17 cellular contexts compared by ENCODE assay signal in the genomic region with DNA sequence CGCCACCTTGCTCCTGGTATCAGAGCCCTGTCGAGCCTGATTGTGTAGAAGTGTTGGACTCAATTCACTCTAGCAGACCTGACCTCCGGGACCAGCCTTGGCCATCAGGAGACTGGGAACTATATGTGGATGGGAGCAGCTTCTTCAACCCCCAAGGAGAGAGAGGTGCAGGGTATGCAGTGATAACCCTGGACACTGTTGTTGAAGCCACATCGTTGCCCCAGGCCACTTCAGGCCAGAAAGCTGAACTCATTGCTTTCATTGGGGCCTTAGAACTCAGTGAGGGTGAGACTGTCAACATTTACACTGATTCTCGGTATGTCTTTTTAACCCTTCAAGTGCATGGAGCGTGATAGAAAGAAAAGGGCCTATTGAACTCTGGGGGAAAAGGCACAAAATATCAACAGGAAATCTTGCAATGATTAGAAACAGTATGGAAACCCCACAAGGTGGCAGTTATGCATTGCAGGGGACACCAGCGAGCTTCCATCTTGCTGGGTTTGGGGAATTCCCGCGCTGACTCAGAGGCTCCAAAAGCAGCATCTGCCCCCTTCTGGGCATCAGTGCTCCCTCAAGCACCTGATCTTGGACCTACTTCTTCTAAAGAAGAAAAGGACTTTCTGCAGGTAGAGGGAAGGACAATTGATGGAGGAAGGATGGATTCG. TPM values are rescaled to one million over a fixed set of nuclear protein-coding genes. Genes with fewer than 3 reads are reported as not detected.
DNase-seq lines count a peak whose midpoint lies in the region; TF ChIP-seq lines count a peak whose summit lies in the region.
"Not testable (repeated sequence)": the region's sequence is repeated elsewhere in the genome, so short reads cannot be mapped to it uniquely, and the experiment has no call there.
"Had no signal": no experiment of that assay in that cellular context is flagged by ENCODE, and none has a peak within 500 bp of the region (broad histone marks: within the 10 kb centered on the region; RNA-seq: fewer than 3 reads in every experiment).

No MANE protein-coding gene starts in this region.

- H3F3A ChIP-seq in SK-N-SH (replicated peaks; ENCODE audit: insufficient read depth), result peaks cover 14% of the 10 kb centered on the region

- not testable (repeated sequence) for H3K79me2 ChIP-seq in SK-N-SH (ENCODE audit: insufficient read depth); osteoblast (ENCODE audit: insufficient read depth, low read length)

- not testable (repeated sequence) for H3K27me3 Mint-ChIP-seq in activated CD4-positive, alpha-beta memory T cell treated with anti-CD3 and anti-CD28 coated beads for 36 hours; activated T-helper 2 cell treated with anti-CD3 and anti-CD28 coated beads, Interferon-gamma antibody, Interleukin-2, Interleukin-4, amounts not matched to agents 10 μg/mL and 5 μg/mL and 100 μg/mL, durations not matched to agents 14 hours and 24 hours and 36 hours (ENCODE audit: low read depth)

- peak; percentile 33 for DNase-seq in A172 (ENCODE audit: low spot score)
- DNase-seq in SK-N-SH; osteoblast (ENCODE audit: insufficient read length, low spot score, missing footprints): not testable (repeated sequence)
- DNase-seq in activated CD4-positive, alpha-beta memory T cell treated with anti-CD3 and anti-CD28 coated beads for 36 hours, result peak; percentile 91
- DNase-seq in activated T-helper 2 cell treated with anti-CD3 and anti-CD28 coated beads, Interferon-gamma antibody, Interleukin-2, Interleukin-4, amounts not matched to agents 10 μg/mL and 5 μg/mL and 100 μg/mL, durations not matched to agents 14 hours and 24 hours and 36 hours (ENCODE audit: low spot score), result peak; percentile 43
- peak in 1 of 2 donors; percentile 18 for DNase-seq in cardiac fibroblast (ENCODE audit: low read depth in 2 of 2)
- peak; percentile 26 to 55 (median 42) for DNase-seq in stimulated activated CD4-positive, alpha-beta T cell treated with anti-CD3 and anti-CD28 coated beads, TNF-alpha, amount 100 ng/mL, for 4 hours (ENCODE audit: low read depth in 3 of 3)

- not testable (repeated sequence) for H2AFZ ChIP-seq in SK-N-SH (ENCODE audit: low read depth); osteoblast (ENCODE audit: low read length)

- not testable (repeated sequence) for H3K4me3 ChIP-seq in GM12875 (ENCODE audit: low read depth, low read length); SK-N-SH (ENCODE audit: low read depth in 2 of 2, low read length in 1 of 2); cardiac fibroblast (replicated peaks in 1 of 2; ENCODE audit: low read depth in 2 of 2, low read length in 2 of 2); osteoblast (ENCODE audit: insufficient read depth, low read length)

- CTCF ChIA-PET in SK-N-SH (lab: Yijun Ruan, JAX), result not testable (repeated sequence)
- CTCF ChIA-PET in activated CD4-positive, alpha-beta memory T cell treated with anti-CD3 and anti-CD28 coated beads for 36 hours (lab: Charles Lee), result interaction anchor here (0.7 to 1.2 kb wide), 8 partner anchors 9 to 187 kb away, joined by 3 to 14 read pairs (median 4); a partner anchor contains a TSS

- H3K9me2 ChIP-seq in SK-N-SH, result not testable (repeated sequence)

- H3K4me3 Mint-ChIP-seq in activated CD4-positive, alpha-beta memory T cell treated with anti-CD3 and anti-CD28 coated beads for 36 hours; activated T-helper 2 cell treated with anti-CD3 and anti-CD28 coated beads, Interferon-gamma antibody, Interleukin-2, Interleukin-4, amounts not matched to agents 10 μg/mL and 5 μg/mL and 100 μg/mL, durations not matched to agents 14 hours and 24 hours and 36 hours (ENCODE audit: low read depth): not testable (repeated sequence)

- H3K4me1 ChIP-seq in SK-N-SH (ENCODE audit: control insufficient read depth in 1 of 2, insufficient read depth in 2 of 2, low read depth in 1 of 2, low read length in 1 of 2); osteoblast (ENCODE audit: insufficient read depth, low read length): not testable (repeated sequence)

- 87% methylated on average over 8 of the region's 10 CpGs for WGBS in SK-N-SH (ENCODE audit: low lambda C conversion rate)

- TF ChIP-seq RAD21 in SK-N-SH (IDR thresholded peaks at IDR 0.05; ENCODE audit: low read length), result not testable (repeated sequence)

- POLR2A ChIA-PET in SK-N-SH (lab: Yijun Ruan, JAX); activated CD4-positive, alpha-beta memory T cell treated with anti-CD3 and anti-CD28 coated beads for 36 hours (lab: Charles Lee): not testable (repeated sequence)

- H3K27ac Mint-ChIP-seq in activated CD4-positive, alpha-beta memory T cell treated with anti-CD3 and anti-CD28 coated beads for 36 hours, result peak overlapping the region; percentile 75
- H3K27ac Mint-ChIP-seq in activated T-helper 2 cell treated with anti-CD3 and anti-CD28 coated beads, Interferon-gamma antibody, Interleukin-2, Interleukin-4, amounts not matched to agents 10 μg/mL and 5 μg/mL and 100 μg/mL, durations not matched to agents 14 hours and 24 hours and 36 hours, result peak overlapping the region; percentile 86

- not testable (repeated sequence) for TF ChIP-seq EP300 in SK-N-SH (IDR thresholded peaks at IDR 0.05; ENCODE audit: borderline replicate concordance in 1 of 2, low read depth in 1 of 2, low read length in 1 of 2)

- peaks cover 51% of the 10 kb centered on the region for H3K36me3 Mint-ChIP-seq in activated CD4-positive, alpha-beta memory T cell treated with anti-CD3 and anti-CD28 coated beads for 36 hours
- H3K36me3 Mint-ChIP-seq in activated T-helper 2 cell treated with anti-CD3 and anti-CD28 coated beads, Interferon-gamma antibody, Interleukin-2, Interleukin-4, amounts not matched to agents 10 μg/mL and 5 μg/mL and 100 μg/mL, durations not matched to agents 14 hours and 24 hours and 36 hours (ENCODE audit: low read depth), result peaks cover 56% of the 10 kb centered on the region

- not testable (repeated sequence) for H3K27me3 ChIP-seq in SK-N-SH (ENCODE audit: insufficient read depth); osteoblast (ENCODE audit: insufficient read depth, low read length)

- not testable (repeated sequence) for H3K27ac ChIP-seq in SK-N-SH (ENCODE audit: low read depth in 2 of 2, low read length in 1 of 2); osteoblast (ENCODE audit: low read depth, low read length)

- peaks cover 28% of the 10 kb centered on the region for H3K4me1 Mint-ChIP-seq in activated CD4-positive, alpha-beta memory T cell treated with anti-CD3 and anti-CD28 coated beads for 36 hours (ENCODE audit: low read depth)
- H3K4me1 Mint-ChIP-seq in activated T-helper 2 cell treated with anti-CD3 and anti-CD28 coated beads, Interferon-gamma antibody, Interleukin-2, Interleukin-4, amounts not matched to agents 10 μg/mL and 5 μg/mL and 100 μg/mL, durations not matched to agents 14 hours and 24 hours and 36 hours (ENCODE audit: low read depth), result peaks cover 37% of the 10 kb centered on the region

- not testable (repeated sequence) for H3K9me3 Mint-ChIP-seq in activated CD4-positive, alpha-beta memory T cell treated with anti-CD3 and anti-CD28 coated beads for 36 hours; activated T-helper 2 cell treated with anti-CD3 and anti-CD28 coated beads, Interferon-gamma antibody, Interleukin-2, Interleukin-4, amounts not matched to agents 10 μg/mL and 5 μg/mL and 100 μg/mL, durations not matched to agents 14 hours and 24 hours and 36 hours

- TF ChIP-seq CTCF in GM12875 (IDR thresholded peaks at IDR 0.05; ENCODE audit: borderline replicate concordance, insufficient read depth, low read depth, low read length), result peak; percentile 21; the same call in 1 of the 2 replicates
- TF ChIP-seq CTCF in SK-N-SH (IDR thresholded peaks at IDR 0.05), result peak; percentile 27; the same call in 1 of the 2 replicates
- TF ChIP-seq CTCF in cardiac fibroblast (IDR thresholded peaks at IDR 0.05; ENCODE audit: low read depth, low read length), result peak; percentile 27
- TF ChIP-seq CTCF in osteoblast (IDR thresholded peaks at IDR 0.05; ENCODE audit: extremely low read depth, low read depth, low read length), result peak; percentile 16

- not testable (repeated sequence) for H4K20me1 ChIP-seq in SK-N-SH (ENCODE audit: insufficient read depth); osteoblast (ENCODE audit: insufficient read depth, low read length)

- not testable (repeated sequence) for H3K36me3 ChIP-seq in SK-N-SH (replicated peaks in 1 of 2; ENCODE audit: control insufficient read depth in 1 of 2, insufficient read depth in 2 of 2, low read length in 1 of 2); osteoblast (ENCODE audit: insufficient read depth, low read length)

- not testable (repeated sequence) for H3K9me3 ChIP-seq in SK-N-SH; osteoblast (ENCODE audit: low read depth, low read length)

- H3K4me2 ChIP-seq in SK-N-SH; osteoblast (ENCODE audit: insufficient read depth, low read length): not testable (repeated sequence)

- intact Hi-C loops in activated CD4-positive, alpha-beta memory T cell treated with anti-CD3 and anti-CD28 coated beads for 36 hours (cut with micrococcal nuclease), result loop anchor here (1.0 to 5.0 kb wide), 2 partner anchors 17 to 66 kb away; a partner anchor contains a TSS
- intact Hi-C loops in activated T-helper 2 cell treated with anti-CD3 and anti-CD28 coated beads, Interferon-gamma antibody, Interleukin-2, Interleukin-4, amounts not matched to agents 10 μg/mL and 5 μg/mL and 100 μg/mL, durations not matched to agents 14 hours and 24 hours and 36 hours (cut with micrococcal nuclease), result not testable (repeated sequence)

- not testable (repeated sequence) for H3K9ac ChIP-seq in SK-N-SH

RNA-seq across cellular contexts. Expression of a gene that starts 16.9 kb away (rescaled TPM):
- total RNA-seq in A172 (2014; rRNA removed; shearing (Covaris generic)), result 1.4 and 5.3 TPM in 2 replicates
- polyA plus RNA-seq in SK-N-SH (2012; rRNA removed), result 3.4 and 4.5 TPM in 2 replicates
- polyA plus RNA-seq in SK-N-SH (2012; cell fraction: cytosol; rRNA removed), result 2.6 and 2.8 TPM in 2 replicates
- 9.9 and 10.1 TPM in 2 replicates for polyA plus RNA-seq in SK-N-SH (2012; cell fraction: nucleus; rRNA removed)
- total RNA-seq in activated CD4-positive, alpha-beta memory T cell treated with anti-CD3 and anti-CD28 coated beads for 36 hours, result 10 to 100 TPM; 12.4 to 13.2 TPM
- 14.7 and 15.1 TPM in 2 replicates for total RNA-seq in activated T-helper 2 cell treated with anti-CD3 and anti-CD28 coated beads, Interferon-gamma antibody, Interleukin-2, Interleukin-4, amounts not matched to agents 10 μg/mL and 5 μg/mL and 100 μg/mL, durations not matched to agents 14 hours and 24 hours and 36 hours
- 8.8 and 9.4 TPM in 2 replicates for total RNA-seq in osteoblast

RNA-seq across cellular contexts. Expression of a gene that starts 17.4 kb away (rescaled TPM):
- total RNA-seq in A172 (2014; rRNA removed; shearing (Covaris generic)), result 29.9 and 33.5 TPM in 2 replicates
- polyA plus RNA-seq in SK-N-SH (2012; rRNA removed), result 49.5 and 67.5 TPM in 2 replicates
- polyA plus RNA-seq in SK-N-SH (2012; cell fraction: cytosol; rRNA removed), result 32.6 and 42.7 TPM in 2 replicates
- 43.6 and 87.5 TPM in 2 replicates for polyA plus RNA-seq in SK-N-SH (2012; cell fraction: nucleus; rRNA removed)
- 10 to 100 TPM; 34.9 to 37.1 TPM for total RNA-seq in activated CD4-positive, alpha-beta memory T cell treated with anti-CD3 and anti-CD28 coated beads for 36 hours
- 49.1 and 51.3 TPM in 2 replicates for total RNA-seq in activated T-helper 2 cell treated with anti-CD3 and anti-CD28 coated beads, Interferon-gamma antibody, Interleukin-2, Interleukin-4, amounts not matched to agents 10 μg/mL and 5 μg/mL and 100 μg/mL, durations not matched to agents 14 hours and 24 hours and 36 hours
- total RNA-seq in osteoblast, result 32.1 and 32.2 TPM in 2 replicates

RNA-seq across cellular contexts. Expression of a gene that starts 33.2 kb away (rescaled TPM):
- not detected in 2 replicates for total RNA-seq in A172 (2014; rRNA removed; shearing (Covaris generic))
- not detected in 2 replicates for polyA plus RNA-seq in SK-N-SH (2012; rRNA removed)
- not detected in 2 replicates for polyA plus RNA-seq in SK-N-SH (2012; cell fraction: cytosol; rRNA removed)
- not detected in 2 replicates for polyA plus RNA-seq in SK-N-SH (2012; cell fraction: nucleus; rRNA removed)
- total RNA-seq in activated CD4-positive, alpha-beta memory T cell treated with anti-CD3 and anti-CD28 coated beads for 36 hours, result not detected
- total RNA-seq in activated T-helper 2 cell treated with anti-CD3 and anti-CD28 coated beads, Interferon-gamma antibody, Interleukin-2, Interleukin-4, amounts not matched to agents 10 μg/mL and 5 μg/mL and 100 μg/mL, durations not matched to agents 14 hours and 24 hours and 36 hours, result not detected in 2 replicates
- total RNA-seq in osteoblast, result not detected in 2 replicates
- total RNA-seq: activated naive CD8-positive, alpha-beta T cell treated with anti-CD3 and anti-CD28 coated beads, Interleukin-2, amount 10 ng/mL, durations not matched to agents 7 days and 5 days; cardiac septum; GM23248; hepatocyte; left cardiac atrium; mononuclear cell; Peyer's patch; right cardiac atrium; upper lobe of left lung had no signal
- polyA plus RNA-seq: GM23248, hepatocyte, right cardiac atrium had no signal
